In the genomic region with DNA sequence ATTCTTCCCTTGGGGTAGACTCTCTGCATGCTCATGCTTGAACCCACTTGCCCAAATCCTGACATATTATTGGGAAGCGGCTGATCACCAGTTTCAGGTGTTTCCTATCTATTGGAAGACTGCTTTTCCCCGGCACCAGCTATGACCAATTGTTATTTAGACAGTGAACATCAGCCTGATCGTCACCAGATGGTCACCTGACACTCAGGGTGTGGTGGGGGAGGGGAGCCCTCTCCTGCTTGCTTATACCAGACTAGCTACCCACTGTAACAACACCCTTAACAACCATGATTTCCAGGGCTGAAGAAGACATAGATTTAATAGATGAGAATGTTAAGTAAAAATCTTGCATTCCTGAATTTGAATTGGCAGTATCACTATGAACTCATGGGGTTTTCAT, we compare ENCODE assay signal across 25 cellular contexts.
"Had no signal": no experiment of that assay in that cellular context is flagged by ENCODE, and none has a peak within 500 bp of the region (broad histone marks: within the 10 kb centered on the region; RNA-seq: fewer than 3 reads in every experiment).

No MANE protein-coding gene starts in this region.

- ATAC-seq: activated T-helper 17 cell treated with anti-CD3 and anti-CD28 coated beads, Interleukin-2, amount 50 U/mL, for 72 hours; Panc1 had no signal

- H3K27ac ChIP-seq: brain microvascular endothelial cell, cardiac muscle cell, SJCRH30 had no signal

- DNase-seq: activated CD4-positive, alpha-beta memory T cell treated with anti-CD3 and anti-CD28 coated beads for 36 hours; activated CD4-positive, alpha-beta T cell treated with anti-CD3 and anti-CD28 coated beads, Interleukin-2, amount 10 ng/mL, durations not matched to agents 7 days and 5 days; activated CD4-positive, CD25-positive, alpha-beta regulatory T cell; activated gamma-delta T cell; activated naive CD4-positive, alpha-beta T cell treated with anti-CD3 and anti-CD28 coated beads for 36 hours; activated T-cell treated with anti-CD3 and anti-CD28 coated beads for 4 hours; activated T-cell treated with anti-CD3 and anti-CD28 coated beads, Interleukin-2, amount 50 U/mL, for 48 hours; brain microvascular endothelial cell; KG1; NCI-H1048; NCI-H146; NCI-H187 treated with DMSO at 0.1 percent for 48 hours; NCI-H2081 treated with DMSO at 0.1 percent for 48 hours; NCI-H510A treated with DMSO at 0.1 percent for 48 hours; NCI-H774; NK-92 treated with Interleukin-12 subunit alpha and Interleukin-12 subunit beta, amount 100 ng/mL, for 24 hours; OCI-M1; Right ventricle myocardium superior; RPMI8226; SJCRH30; SK-N-SH; T-helper 1 cell had no signal

- H3K36me3 ChIP-seq: brain microvascular endothelial cell, cardiac muscle cell, SJCRH30 had no signal

- H3K27me3 ChIP-seq: brain microvascular endothelial cell, cardiac muscle cell, SJCRH30 had no signal

- H3K4me1 ChIP-seq: SJCRH30 had no signal

- H3K9ac ChIP-seq: SK-N-SH had no signal

- H3K4me3 ChIP-seq: cardiac muscle cell, SJCRH30 had no signal

- H3K4me2 ChIP-seq: SK-N-SH had no signal

- H3K9me3 ChIP-seq: SJCRH30, SK-N-SH had no signal
